11 cellular contexts compared by ENCODE assay signal in genomic region chrX:49282647-49283011, GRCh38. TPM values are rescaled to one million over a fixed set of nuclear protein-coding genes. Genes with fewer than 3 reads are reported as not detected.
DNase-seq lines count a peak whose midpoint lies in the region; ATAC-seq, FAIRE-seq and TF ChIP-seq lines count a peak whose summit lies in the region.
"Had no signal": no experiment of that assay in that cellular context is flagged by ENCODE, and none has a peak within 500 bp of the region (broad histone marks: within the 10 kb centered on the region; RNA-seq: fewer than 3 reads in every experiment).

No MANE protein-coding gene starts in this region.

- no peak for ATAC-seq in HG03045 (IDR thresholded peaks at IDR 0.05; ENCODE audit: unreplicated experiment)

- H3K27me3 ChIP-seq in adipocyte (replicated peaks; ENCODE audit: control insufficient read depth, insufficient read depth, low read length): peaks cover 10% of the 10 kb centered on the region
- H3K27me3 ChIP-seq: right lobe of liver had no signal

- peak; percentile 4 for DNase-seq in A172 (ENCODE audit: low spot score)
- no peak for DNase-seq in GM18507 (ENCODE audit: extremely low spot score, insufficient read length, low read depth)
- DNase-seq in adipocyte (ENCODE audit: low read depth): peak; percentile 8
- peak; percentile 19 for DNase-seq in inferior parietal cortex (ENCODE audit: extremely low spot score)
- no peak for DNase-seq in SHP77 treated with DMSO at 0.1 percent for 48 hours (lab: John Stamatoyannopoulos, UW)
- DNase-seq in GM10266 (ENCODE audit: extremely low spot score): no peak
- DNase-seq in NK-92 (lab: John Stamatoyannopoulos, UW; ENCODE audit: unreplicated experiment): no peak
- DNase-seq: NCI-H345, right lobe of liver had no signal

- no peak overlapping the region for H3K4me3 ChIP-seq in adipocyte (ENCODE audit: low read length)
- H3K4me3 ChIP-seq: right lobe of liver had no signal

- H3K9ac ChIP-seq in adipocyte (ENCODE audit: low read length): no peak overlapping the region

- peak; percentile 47 for FAIRE-seq in GM18507 (lab: Jason Lieb, UNC)

- TF ChIP-seq CTCF in GM10266 (IDR thresholded peaks at IDR 0.05; ENCODE audit: control insufficient read depth, insufficient read depth, low read depth, missing control alignments): no peak

- no peaks in the 10 kb centered on the region for H3K9me3 ChIP-seq in adipocyte (ENCODE audit: control insufficient read depth, low read length)
- H3K9me3 ChIP-seq: right lobe of liver had no signal

- no peaks in the 10 kb centered on the region for H3K36me3 ChIP-seq in adipocyte (ENCODE audit: control insufficient read depth, insufficient read depth, low read length, severe bottlenecking)
- H3K36me3 ChIP-seq: right lobe of liver had no signal

- H3K4me1 ChIP-seq in adipocyte (ENCODE audit: control insufficient read depth, insufficient read depth, low read length): no peaks in the 10 kb centered on the region
- H3K4me1 ChIP-seq: right lobe of liver had no signal

RNA-seq across cellular contexts. Expression of gene PPP1R3F, which starts 13.0 kb away (rescaled TPM):
- 8.0 and 11.1 TPM in 2 replicates for total RNA-seq in A172 (2014; rRNA removed; shearing (Covaris generic))

RNA-seq across cellular contexts. Expression of gene FOXP3, which starts 18.1 kb away (rescaled TPM):
- total RNA-seq in A172 (2014; rRNA removed; shearing (Covaris generic)): not detected in 2 replicates

RNA-seq across cellular contexts. Expression of gene GAGE10, which starts 20.8 kb away (rescaled TPM):
- not detected in 2 replicates for total RNA-seq in A172 (2014; rRNA removed; shearing (Covaris generic))
- total RNA-seq: right lobe of liver, temporal lobe had no signal

RNA-seq across cellular contexts. Expression of gene GAGE12J, which starts 39.2 kb away (rescaled TPM):
- total RNA-seq in A172 (2014; rRNA removed; shearing (Covaris generic)): not detected in 2 replicates
- total RNA-seq: right lobe of liver, temporal lobe had no signal

RNA-seq across cellular contexts. Expression of gene CCDC22, which starts 47.4 kb away (rescaled TPM):
- 15.0 and 16.8 TPM in 2 replicates for total RNA-seq in A172 (2014; rRNA removed; shearing (Covaris generic))

Comparison
In these comparisons a context has a peak if more than half of its experiments do, and no peak if none do; other contexts are left out.
1. DNase-seq: peak in A172 (single experiment), adipocyte (single experiment) and inferior parietal cortex (single experiment); none in GM18507 (single experiment), SHP77 treated with DMSO at 0.1 percent for 48 hours (single experiment), GM10266 (single experiment) and NK-92 (single experiment).